Comparison of ENCODE assay signal across 9 cellular contexts in the genomic region with DNA sequence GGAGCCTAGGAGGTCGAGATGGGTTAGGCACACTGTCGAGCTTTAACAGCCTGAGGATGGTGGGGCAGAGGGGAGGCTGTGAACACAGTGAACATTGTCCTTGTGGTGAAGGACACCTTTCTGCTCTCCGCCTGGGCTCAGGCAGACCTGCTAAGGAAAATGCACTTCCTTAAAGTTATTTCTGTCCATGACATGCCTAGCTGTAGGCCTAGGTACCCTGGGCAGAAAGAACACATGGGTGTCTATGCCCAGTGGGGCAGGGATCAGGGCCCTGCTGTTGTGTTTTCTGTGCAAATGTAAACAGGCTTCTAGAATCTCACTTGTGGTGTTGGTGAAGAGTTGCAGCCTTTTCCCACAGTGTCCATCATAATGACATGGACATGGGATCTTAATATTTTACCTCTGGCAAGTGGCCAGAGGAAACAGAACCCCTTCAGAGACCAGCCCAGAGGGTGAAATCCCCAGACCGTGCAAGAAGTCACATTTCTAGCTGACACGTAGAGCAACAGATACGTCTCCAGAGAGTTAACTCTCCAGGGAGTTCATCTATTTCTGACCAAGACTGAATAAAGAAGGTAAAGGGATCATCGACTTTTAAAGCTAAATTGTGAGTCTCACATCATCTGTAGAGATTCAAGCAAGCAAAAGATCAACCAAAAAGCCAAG.
DNase-seq lines count a peak whose midpoint lies in the region; ATAC-seq and TF ChIP-seq lines count a peak whose summit lies in the region.
"Had no signal": no experiment of that assay in that cellular context is flagged by ENCODE, and none has a peak within 500 bp of the region (broad histone marks: within the 10 kb centered on the region; RNA-seq: fewer than 3 reads in every experiment).

No MANE protein-coding gene starts in this region.

- no peaks in the 10 kb centered on the region for H3K36me3 ChIP-seq in breast epithelium
- no peaks in the 10 kb centered on the region for H3K36me3 ChIP-seq in urinary bladder (ENCODE audit: insufficient read depth)

- no peak overlapping the region for H3K27ac Mint-ChIP-seq in MCF 10A (ENCODE audit: low read depth, unreplicated experiment)

- H3K27ac ChIP-seq in breast epithelium (peak overlapping the region; percentile 50 to 89), urinary bladder (ENCODE audit: low read depth) (peak overlapping the region; percentile 75)

- no peaks in the 10 kb centered on the region for H3K27me3 Mint-ChIP-seq in MCF 10A (ENCODE audit: insufficient read depth, unreplicated experiment)

- no peak for DNase-seq in breast epithelium (ENCODE audit: low spot score in 2 of 2)
- no peak for DNase-seq in MCF 10A (ENCODE audit: unreplicated experiment)
- DNase-seq in glomerular visceral epithelial cell (ENCODE audit: extremely low spot score) = peak; percentile 84
- no peak for DNase-seq in head of caudate nucleus
- DNase-seq in SW480 (ENCODE audit: low spot score) = no peak
- no peak for DNase-seq in NCI-H524 (lab: John Stamatoyannopoulos, UW)

- CTCF ChIA-PET in MCF 10A (lab: Yijun Ruan, JAX) = interaction anchor here (0.7 kb wide), 2 partner anchors 23 to 555 kb away, joined by 3 read pairs; no protein-coding TSS in a partner anchor

- POLR2A ChIA-PET in MCF 10A (lab: Yijun Ruan, JAX) = interaction anchor here (0.6 kb wide), 1 partner anchor 1252 kb away, joined by 6 read pairs; no protein-coding TSS in a partner anchor

- peaks cover 50% of the 10 kb centered on the region for H3K4me1 Mint-ChIP-seq in MCF 10A (ENCODE audit: insufficient read depth, unreplicated experiment)

- 42% methylated on average over 7 of the region's 7 CpGs for WGBS in urinary bladder

- BruUV-seq in MCF 10A (replicated peaks; lab: Mats Ljungman, UMichigan) = no TSS peak

- TF ChIP-seq POLR2A in breast epithelium (IDR thresholded peaks at IDR 0.05) = no peak

- H3K27me3 ChIP-seq in breast epithelium = no peaks in the 10 kb centered on the region

- H3K9me3 Mint-ChIP-seq in MCF 10A (ENCODE audit: unreplicated experiment) = no peaks in the 10 kb centered on the region

- ATAC-seq in HG03378 (IDR thresholded peaks at IDR 0.05; ENCODE audit: unreplicated experiment) = peak; percentile 82
- ATAC-seq: A549 had no signal

- H3K4me3 ChIP-seq in breast epithelium = no peak overlapping the region
- no peak overlapping the region for H3K4me3 ChIP-seq in urinary bladder (ENCODE audit: low read depth, low read length)
- H3K4me3 ChIP-seq: A549 had no signal

- H3K4me3 Mint-ChIP-seq in MCF 10A (ENCODE audit: unreplicated experiment) = no peak overlapping the region

- peaks cover 16% of the 10 kb centered on the region for H3K36me3 Mint-ChIP-seq in MCF 10A (ENCODE audit: insufficient read depth, unreplicated experiment)

- no peaks in the 10 kb centered on the region for H3K4me1 ChIP-seq in breast epithelium
- peaks cover 2% of the 10 kb centered on the region for H3K4me1 ChIP-seq in urinary bladder (ENCODE audit: insufficient read depth)

- TF ChIP-seq CTCF in breast epithelium (IDR thresholded peaks at IDR 0.05) = no peak
- no peak for TF ChIP-seq CTCF in MCF 10A (IDR thresholded peaks at IDR 0.05; ENCODE audit: unreplicated experiment)

- intact Hi-C loops in breast epithelium (cut with DNase I; ENCODE audit: low total_unique reads) = no loop called here
- intact Hi-C loops in MCF 10A (cut with micrococcal nuclease) = no loop called here
- intact Hi-C loops in head of caudate nucleus (cut with DNase I) = no loop called here

- H3K9me3 ChIP-seq in breast epithelium = no peaks in the 10 kb centered on the region
- H3K9me3 ChIP-seq: A549 had no signal
